Comparison of ENCODE assay signal across 39 cellular contexts in genomic region chr5:42396111-42396510, GRCh38. TPM values are rescaled to one million over a fixed set of nuclear protein-coding genes. Genes with fewer than 3 reads are reported as not detected.
"Had no signal": no experiment of that assay in that cellular context is flagged by ENCODE, and none has a peak within 500 bp of the region (broad histone marks: within the 10 kb centered on the region; RNA-seq: fewer than 3 reads in every experiment).

No MANE protein-coding gene starts in this region.

- H3K27me3 ChIP-seq: ascending aorta, cardiac muscle cell, MG63, Peyer's patch had no signal

- DNase-seq: activated B cell treated with CpG ODN at 0.5 μM for 24 hours; activated CD4-positive, alpha-beta T cell treated with anti-CD3 and anti-CD28 coated beads for 48 hours; activated CD4-positive, alpha-beta T cell treated with anti-CD3 and anti-CD28 coated beads, Interleukin-2, amount 50 U/mL, for 4 hours; activated CD4-positive, CD25-positive, alpha-beta regulatory T cell treated with anti-CD3 and anti-CD28 coated beads, Interleukin-2, amount 50 U/mL, for 72 hours; activated CD8-positive, alpha-beta T cell treated with anti-CD3 and anti-CD28 coated beads for 36 hours; activated effector memory CD4-positive, alpha-beta T cell treated with anti-CD3 and anti-CD28 coated beads, Interleukin-2, amount 50 U/mL, for 16 hours; activated naive CD4-positive, alpha-beta T cell; activated naive CD4-positive, alpha-beta T cell treated with anti-CD3 and anti-CD28 coated beads, Interleukin-2, amount 50 U/mL, for 16 hours; activated naive CD8-positive, alpha-beta T cell treated with anti-CD3 and anti-CD28 coated beads for 36 hours; activated T-cell treated with anti-CD3 and anti-CD28 coated beads, Interleukin-2, amount 50 U/mL, for 1 hour; activated T-cell treated with anti-CD3 and anti-CD28 coated beads, Interleukin-2, amount 50 U/mL, for 72 hours; amygdala; Kasumi-1; KG1; MG63; NCI-H1048; NCI-H1105 treated with DMSO at 0.1 percent for 48 hours; NCI-H1436; NCI-H1694; NCI-H1930; NCI-H2081 treated with DMSO at 0.1 percent for 48 hours; NCI-H226; NCI-H446 treated with DMSO at 0.1 percent for 48 hours; NCI-H524; NCI-H69; NCI-H82; NK-92 treated with Interleukin-12 subunit alpha and Interleukin-12 subunit beta, amount 100 ng/mL, for 24 hours; PC-3; Peyer's patch; RPMI8226; SW 1271; T-helper 1 cell; T-helper 2 cell; T-helper 9 cell had no signal

- H3K4me1 Mint-ChIP-seq: activated B cell treated with CpG ODN at 0.5 μM for 24 hours; activated naive CD8-positive, alpha-beta T cell treated with anti-CD3 and anti-CD28 coated beads for 36 hours; activated T-helper 17 cell treated with anti-CD3 and anti-CD28 coated beads, Interleukin-2, amount 50 U/mL, for 72 hours had no signal

- H3K4me3 Mint-ChIP-seq: activated B cell treated with CpG ODN at 0.5 μM for 24 hours; activated CD8-positive, alpha-beta T cell treated with anti-CD3 and anti-CD28 coated beads for 36 hours; activated naive CD8-positive, alpha-beta T cell treated with anti-CD3 and anti-CD28 coated beads for 36 hours; activated T-cell treated with anti-CD3 and anti-CD28 coated beads, Interleukin-2, amount 50 U/mL, for 72 hours; activated T-helper 17 cell treated with anti-CD3 and anti-CD28 coated beads, Interleukin-2, amount 50 U/mL, for 72 hours had no signal

- H3K36me3 Mint-ChIP-seq: activated naive CD8-positive, alpha-beta T cell treated with anti-CD3 and anti-CD28 coated beads for 36 hours had no signal

- H3K4me3 ChIP-seq: ascending aorta, cardiac muscle cell, MG63, Peyer's patch had no signal

- H3K27ac Mint-ChIP-seq: activated B cell treated with CpG ODN at 0.5 μM for 24 hours; activated CD8-positive, alpha-beta T cell treated with anti-CD3 and anti-CD28 coated beads for 36 hours; activated naive CD8-positive, alpha-beta T cell treated with anti-CD3 and anti-CD28 coated beads for 36 hours; activated T-cell treated with anti-CD3 and anti-CD28 coated beads, Interleukin-2, amount 50 U/mL, for 72 hours; activated T-helper 17 cell treated with anti-CD3 and anti-CD28 coated beads, Interleukin-2, amount 50 U/mL, for 72 hours had no signal

- H3K27ac ChIP-seq: ascending aorta, cardiac muscle cell, Peyer's patch, VCaP had no signal

- H3K36me3 ChIP-seq: ascending aorta, cardiac muscle cell, MG63, Peyer's patch had no signal

- H3K4me1 ChIP-seq: ascending aorta, Peyer's patch had no signal

- H3K27me3 Mint-ChIP-seq: activated B cell treated with CpG ODN at 0.5 μM for 24 hours; activated CD8-positive, alpha-beta T cell treated with anti-CD3 and anti-CD28 coated beads for 36 hours; activated naive CD8-positive, alpha-beta T cell treated with anti-CD3 and anti-CD28 coated beads for 36 hours had no signal

- ATAC-seq: activated CD8-positive, alpha-beta T cell treated with anti-CD3 and anti-CD28 coated beads for 36 hours; activated T-cell treated with anti-CD3 and anti-CD28 coated beads, Interleukin-2, amount 50 U/mL, for 72 hours; activated T-helper 17 cell treated with anti-CD3 and anti-CD28 coated beads, Interleukin-2, amount 50 U/mL, for 72 hours; PC-3 had no signal

RNA-seq across cellular contexts. Expression of gene GHR, which starts 27.1 kb away (rescaled TPM):
- total RNA-seq: activated B cell treated with CpG ODN at 0.5 μM for 24 hours; activated CD8-positive, alpha-beta memory T cell treated with anti-CD3 and anti-CD28 coated beads for 36 hours; activated CD8-positive, alpha-beta T cell treated with anti-CD3 and anti-CD28 coated beads for 36 hours; activated naive CD8-positive, alpha-beta T cell treated with anti-CD3 and anti-CD28 coated beads for 36 hours; activated T-cell treated with anti-CD3 and anti-CD28 coated beads, Interleukin-2, amount 50 U/mL, for 72 hours; activated T-helper 17 cell treated with anti-CD3 and anti-CD28 coated beads, Interleukin-2, amount 50 U/mL, for 72 hours had no signal
